27 cellular contexts compared by ENCODE assay signal in the genomic region with DNA sequence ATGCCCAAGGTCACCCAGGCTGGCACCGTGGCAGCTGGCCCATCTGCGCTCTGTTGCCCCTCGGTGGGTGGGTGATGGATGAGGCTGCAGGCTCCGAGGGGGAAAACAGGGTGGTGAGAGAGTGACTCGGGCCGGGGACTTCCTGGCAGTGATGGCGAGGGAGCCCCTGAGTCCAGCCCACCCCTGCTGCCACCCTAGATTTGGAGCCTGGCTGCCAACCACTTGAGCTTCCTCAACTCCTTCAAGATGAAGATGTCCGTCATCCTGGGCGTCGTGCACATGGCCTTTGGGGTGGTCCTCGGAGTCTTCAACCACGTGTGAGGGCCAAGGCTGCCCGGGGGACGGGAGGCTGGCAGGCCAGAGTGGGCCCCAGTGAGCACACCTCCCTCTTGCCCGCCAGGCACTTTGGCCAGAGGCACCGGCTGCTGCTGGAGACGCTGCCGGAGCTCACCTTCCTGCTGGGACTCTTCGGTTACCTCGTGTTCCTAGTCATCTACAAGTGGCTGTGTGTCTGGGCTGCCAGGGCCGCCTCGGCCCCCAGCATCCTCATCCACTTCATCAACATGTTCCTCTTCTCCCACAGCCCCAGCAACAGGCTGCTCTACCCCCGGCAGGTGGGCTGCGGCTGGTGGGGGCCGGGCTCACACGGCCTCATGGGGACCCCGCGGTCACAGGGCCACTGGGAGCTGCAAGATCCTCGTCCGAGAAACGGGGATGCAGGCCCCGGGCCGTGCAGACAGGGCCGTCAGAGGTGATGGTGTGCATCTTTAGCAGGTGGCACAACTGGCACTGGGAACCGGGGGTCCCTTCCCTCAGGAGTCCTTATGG. TPM values are rescaled to one million over a fixed set of nuclear protein-coding genes. Genes with fewer than 3 reads are reported as not detected.
DNase-seq lines count a peak whose midpoint lies in the region; ATAC-seq and TF ChIP-seq lines count a peak whose summit lies in the region.
"Had no signal": no experiment of that assay in that cellular context is flagged by ENCODE, and none has a peak within 500 bp of the region (broad histone marks: within the 10 kb centered on the region; RNA-seq: fewer than 3 reads in every experiment).

No MANE protein-coding gene starts in this region.

- H3K4me3 Mint-ChIP-seq in endodermal cell: no peak overlapping the region
- H3K4me3 Mint-ChIP-seq in Caco-2 (ENCODE audit: unreplicated experiment): no peak overlapping the region
- H3K4me3 Mint-ChIP-seq: activated CD8-positive, alpha-beta T cell treated with anti-CD3 and anti-CD28 coated beads for 36 hours; activated naive CD8-positive, alpha-beta T cell; activated T-helper 17 cell treated with anti-CD3 and anti-CD28 coated beads, Interleukin-2, amount 50 U/mL, for 72 hours; effector memory CD8-positive, alpha-beta T cell; IgD-negative memory B cell had no signal

- H3K27me3 ChIP-seq in Karpas-422 (ENCODE audit: low read length) (no peaks in the 10 kb centered on the region), endodermal cell (ENCODE audit: control insufficient read depth, insufficient read depth, low read length, poor library complexity, severe bottlenecking) (no peaks in the 10 kb centered on the region), upper lobe of right lung (no peaks in the 10 kb centered on the region), Caco-2 (replicated peaks; ENCODE audit: control insufficient read depth, insufficient read depth, low read length) (no peaks in the 10 kb centered on the region), lower lobe of right lung (ENCODE audit: low read depth) (no peaks in the 10 kb centered on the region)
- H3K27me3 ChIP-seq: colonic mucosa, transverse colon had no signal

- DNase-seq in Right ventricle myocardium inferior (ENCODE audit: missing footprints) (peak; percentile 57), cardiac septum (ENCODE audit: low spot score) (no peak), Karpas-422 (peak; percentile 34), endodermal cell (peak; percentile 39), upper lobe of right lung (peak; percentile 62), ureter (ENCODE audit: low spot score) (no peak), Caco-2 (no peak), lower lobe of right lung (no peak)
- DNase-seq: activated CD4-positive, alpha-beta T cell treated with anti-CD3 and anti-CD28 coated beads for 1 hour; activated CD8-positive, alpha-beta memory T cell treated with anti-CD3 and anti-CD28 coated beads, Interleukin-2, amount 50 U/mL, for 48 hours; activated CD8-positive, alpha-beta T cell treated with anti-CD3 and anti-CD28 coated beads for 36 hours; colonic mucosa; effector memory CD8-positive, alpha-beta T cell; erythroblast; mesendoderm; NCI-H1048; NCI-H1694 treated with DMSO at 0.1 percent for 48 hours; NCI-H82; stimulated activated CD4-positive, alpha-beta T cell treated with anti-CD3 and anti-CD28 coated beads, Interleukin-12 subunit alpha, Interleukin-12 subunit beta, amount 100 ng/mL, for 4 hours; stimulated activated CD4-positive, alpha-beta T cell treated with anti-CD3 and anti-CD28 coated beads, Interleukin-4, amount 100 ng/mL, for 1 hour; transverse colon had no signal

- H2AFZ ChIP-seq in Karpas-422 (ENCODE audit: low read length): no peak overlapping the region
- H2AFZ ChIP-seq: parathyroid adenoma had no signal

- TF ChIP-seq CTCF in endodermal cell (conservative IDR thresholded peaks at IDR 0.05) (no peak), upper lobe of right lung (IDR thresholded peaks at IDR 0.05) (no peak), Caco-2 (IDR thresholded peaks at IDR 0.05; ENCODE audit: insufficient read depth in 1 of 2, low read depth in 1 of 2, low read length in 1 of 2, severe bottlenecking in 1 of 2, unreplicated experiment in 1 of 2) (no peak), lower lobe of right lung (IDR thresholded peaks at IDR 0.05) (no peak)

- no peak overlapping the region for H3K4me2 ChIP-seq in Karpas-422 (ENCODE audit: low read depth, low read length, poor library complexity, severe bottlenecking)

- H3K27me3 Mint-ChIP-seq in endodermal cell (ENCODE audit: insufficient read depth) (no peaks in the 10 kb centered on the region), Caco-2 (ENCODE audit: insufficient read depth, unreplicated experiment) (no peaks in the 10 kb centered on the region)
- H3K27me3 Mint-ChIP-seq: activated CD8-positive, alpha-beta T cell treated with anti-CD3 and anti-CD28 coated beads for 36 hours; activated naive CD8-positive, alpha-beta T cell; activated T-helper 17 cell treated with anti-CD3 and anti-CD28 coated beads, Interleukin-2, amount 50 U/mL, for 72 hours; effector memory CD8-positive, alpha-beta T cell; IgD-negative memory B cell had no signal

- no peak for ATAC-seq in Right ventricle myocardium inferior
- no peak for ATAC-seq in upper lobe of right lung
- no peak for ATAC-seq in lower lobe of right lung
- ATAC-seq: activated CD8-positive, alpha-beta T cell treated with anti-CD3 and anti-CD28 coated beads for 36 hours; activated T-helper 17 cell treated with anti-CD3 and anti-CD28 coated beads, Interleukin-2, amount 50 U/mL, for 72 hours; effector memory CD8-positive, alpha-beta T cell had no signal

- POLR2A ChIA-PET in Caco-2 (lab: Charles Lee): no interaction called here

- H3K4me1 ChIP-seq in Karpas-422 (ENCODE audit: low read length) (no peaks in the 10 kb centered on the region), endodermal cell (ENCODE audit: control insufficient read depth, insufficient read depth, low read length) (no peaks in the 10 kb centered on the region), upper lobe of right lung (no peaks in the 10 kb centered on the region), Caco-2 (no peaks in the 10 kb centered on the region), lower lobe of right lung (no peaks in the 10 kb centered on the region)
- H3K4me1 ChIP-seq: colonic mucosa, HAP-1, parathyroid adenoma, transverse colon had no signal

- H4K20me1 ChIP-seq in Karpas-422 (ENCODE audit: insufficient read depth, low read depth, low read length): no peaks in the 10 kb centered on the region; the same call in 1 of the 2 replicates

- WGBS in endodermal cell (ENCODE audit: insufficient coverage in 1 of 2, insufficient read length in 1 of 2), 2 experiments: 89 to 92% methylated on average over 18 to 35 of the region's 35 CpGs

- H3K79me2 ChIP-seq in Karpas-422 (ENCODE audit: low read length): no peaks in the 10 kb centered on the region
- H3K79me2 ChIP-seq: parathyroid adenoma had no signal

- 0 out of 2 replicates have a peak, but pooled peaks cover 3% of the 10 kb centered on the region for H3K36me3 ChIP-seq in Karpas-422 (ENCODE audit: insufficient read depth, low read length)
- H3K36me3 ChIP-seq in endodermal cell (ENCODE audit: control insufficient read depth, insufficient read depth, low read length): no peaks in the 10 kb centered on the region
- peaks cover 72% of the 10 kb centered on the region for H3K36me3 ChIP-seq in upper lobe of right lung
- 0 out of 2 replicates have a peak, but pooled peaks cover 2% of the 10 kb centered on the region for H3K36me3 ChIP-seq in Caco-2 (ENCODE audit: control insufficient read depth, insufficient read depth, low read length)
- peaks cover 97% of the 10 kb centered on the region for H3K36me3 ChIP-seq in lower lobe of right lung

- H3K4me3 ChIP-seq in Karpas-422 (ENCODE audit: low read length) (no peak overlapping the region), endodermal cell (ENCODE audit: low read length) (no peak overlapping the region), upper lobe of right lung (no peak overlapping the region), Caco-2 (ENCODE audit: low read depth, low read length) (no peak overlapping the region), lower lobe of right lung (no peak overlapping the region)
- H3K4me3 ChIP-seq: colonic mucosa, HAP-1, transverse colon had no signal

- peaks cover 7% of the 10 kb centered on the region for H3K36me3 Mint-ChIP-seq in endodermal cell (ENCODE audit: low read depth)
- H3K36me3 Mint-ChIP-seq in Caco-2 (ENCODE audit: insufficient read depth, unreplicated experiment): peaks cover 34% of the 10 kb centered on the region
- H3K36me3 Mint-ChIP-seq: activated naive CD8-positive, alpha-beta T cell; IgD-negative memory B cell had no signal

- H3K27ac Mint-ChIP-seq in endodermal cell (no peak overlapping the region), Caco-2 (ENCODE audit: unreplicated experiment) (no peak overlapping the region)
- H3K27ac Mint-ChIP-seq: activated CD8-positive, alpha-beta T cell treated with anti-CD3 and anti-CD28 coated beads for 36 hours; activated naive CD8-positive, alpha-beta T cell; activated T-helper 17 cell treated with anti-CD3 and anti-CD28 coated beads, Interleukin-2, amount 50 U/mL, for 72 hours; IgD-negative memory B cell had no signal

- H3K9me2 ChIP-seq in Karpas-422 (replicated peaks; ENCODE audit: insufficient read depth, low read length): no peaks in the 10 kb centered on the region

- H3K9me3 ChIP-seq in Karpas-422 (ENCODE audit: low read length) (no peaks in the 10 kb centered on the region), endodermal cell (ENCODE audit: control insufficient read depth, low read length) (no peaks in the 10 kb centered on the region), upper lobe of right lung (no peaks in the 10 kb centered on the region), Caco-2 (no peaks in the 10 kb centered on the region), lower lobe of right lung (no peaks in the 10 kb centered on the region)
- H3K9me3 ChIP-seq: colonic mucosa, HAP-1, transverse colon had no signal

- H3K9me3 Mint-ChIP-seq in endodermal cell (no peaks in the 10 kb centered on the region), Caco-2 (ENCODE audit: unreplicated experiment) (no peaks in the 10 kb centered on the region)
- H3K9me3 Mint-ChIP-seq: activated CD8-positive, alpha-beta T cell treated with anti-CD3 and anti-CD28 coated beads for 36 hours; activated T-helper 17 cell treated with anti-CD3 and anti-CD28 coated beads, Interleukin-2, amount 50 U/mL, for 72 hours; effector memory CD8-positive, alpha-beta T cell; IgD-negative memory B cell had no signal

- peaks cover 6% of the 10 kb centered on the region for H3K4me1 Mint-ChIP-seq in endodermal cell
- H3K4me1 Mint-ChIP-seq in Caco-2 (ENCODE audit: low read depth, unreplicated experiment): no peaks in the 10 kb centered on the region
- H3K4me1 Mint-ChIP-seq: activated T-helper 17 cell treated with anti-CD3 and anti-CD28 coated beads, Interleukin-2, amount 50 U/mL, for 72 hours had no signal

- CTCF ChIA-PET in Caco-2 (lab: Charles Lee): no interaction called here

- H3K27ac ChIP-seq in Karpas-422 (ENCODE audit: low read length) (no peak overlapping the region), endodermal cell (ENCODE audit: low read depth, low read length) (no peak overlapping the region), upper lobe of right lung (no peak overlapping the region), lower lobe of right lung (no peak overlapping the region)
- H3K27ac ChIP-seq: colonic mucosa, parathyroid adenoma, transverse colon had no signal

- no TSS peak for BruUV-seq in Caco-2 (replicated peaks; lab: Mats Ljungman, UMichigan)

- H3K9ac ChIP-seq in Karpas-422 (ENCODE audit: low read length) (no peak overlapping the region), endodermal cell (ENCODE audit: extremely low read depth, low read length, poor library complexity, severe bottlenecking) (no peak overlapping the region)
- H3K9ac ChIP-seq: parathyroid adenoma had no signal

- intact Hi-C loops in Right ventricle myocardium inferior (cut with DNase I): no loop called here
- intact Hi-C loops in cardiac septum (cut with DNase I): no loop called here
- intact Hi-C loops in upper lobe of right lung (cut with DNase I): no loop called here
- intact Hi-C loops in Caco-2 (cut with micrococcal nuclease; ENCODE audit: unreplicated experiment): no loop called here
- intact Hi-C loops in lower lobe of right lung (cut with DNase I): no loop called here

RNA-seq across cellular contexts. Expression of a gene that starts 10.1 kb away (rescaled TPM):
- total RNA-seq in Right ventricle myocardium inferior (30.4 TPM), cardiac septum (26.5 TPM), endodermal cell (10 to 100 TPM; 61.6 to 70.4 TPM), upper lobe of right lung (216 TPM), ureter (134 TPM), Caco-2 (2022) (2.7 and 2.8 TPM in 2 replicates), lower lobe of right lung (276 TPM)
- total RNA-seq in Karpas-422 (2014; rRNA removed; shearing (Covaris generic); ENCODE audit: low replicate concordance): 47.7 and 82.3 TPM in 2 replicates
- polyA plus RNA-seq in endodermal cell (2013, experiment 1 of 2): 19.0 TPM
- 18.5 TPM for polyA plus RNA-seq in endodermal cell (2013, experiment 2 of 2)

RNA-seq across cellular contexts. Expression of a gene that starts 18.4 kb away (rescaled TPM):
- total RNA-seq in Right ventricle myocardium inferior (479 TPM), cardiac septum (315 TPM), endodermal cell (100 to 1,000 TPM; 150 to 168 TPM), upper lobe of right lung (118 TPM), ureter (172 TPM), Caco-2 (2022) (309 and 334 TPM in 2 replicates), lower lobe of right lung (95.5 TPM)
- 159 and 231 TPM in 2 replicates for total RNA-seq in Karpas-422 (2014; rRNA removed; shearing (Covaris generic); ENCODE audit: low replicate concordance)
- polyA plus RNA-seq in endodermal cell (2013, experiment 1 of 2): 151 TPM
- polyA plus RNA-seq in endodermal cell (2013, experiment 2 of 2): 145 TPM

RNA-seq across cellular contexts. Expression of a gene that starts 38.8 kb away (rescaled TPM):
- total RNA-seq in Right ventricle myocardium inferior (3.5 TPM), cardiac septum (5.1 TPM), endodermal cell (under 1 TPM in 1 of 2 donors, not detected in 1; 0.11 TPM), upper lobe of right lung (95.9 TPM), ureter (25.4 TPM), Caco-2 (2022) (8.2 and 9.1 TPM in 2 replicates), lower lobe of right lung (104 TPM)
- total RNA-seq in Karpas-422 (2014; rRNA removed; shearing (Covaris generic); ENCODE audit: low replicate concordance): 0.40 TPM in 1 of 2 replicates, not detected in the other
- polyA plus RNA-seq in endodermal cell (2013, experiment 1 of 2): 0.64 TPM
- 0.41 TPM for polyA plus RNA-seq in endodermal cell (2013, experiment 2 of 2)
- polyA plus RNA-seq: neural cell had no signal

RNA-seq across cellular contexts. Expression of a gene that starts 45.0 kb away (rescaled TPM):
- total RNA-seq in Right ventricle myocardium inferior (9.0 TPM), cardiac septum (5.3 TPM), endodermal cell (10 to 100 TPM; 27.1 to 32.0 TPM), upper lobe of right lung (79.5 TPM), ureter (98.3 TPM), Caco-2 (2022) (26.5 and 29.3 TPM in 2 replicates), lower lobe of right lung (121 TPM)
- total RNA-seq in Karpas-422 (2014; rRNA removed; shearing (Covaris generic); ENCODE audit: low replicate concordance): 71.1 and 112 TPM in 2 replicates
- 13.6 TPM for polyA plus RNA-seq in endodermal cell (2013, experiment 1 of 2)
- 10.8 TPM for polyA plus RNA-seq in endodermal cell (2013, experiment 2 of 2)

Comparison
In these comparisons a context has a peak if more than half of its experiments do, and no peak if none do; other contexts are left out.
1. DNase-seq: peak in Right ventricle myocardium inferior (single experiment), Karpas-422 (single experiment), endodermal cell (single experiment) and upper lobe of right lung (single experiment); none in cardiac septum (single experiment), ureter (single experiment), Caco-2 (0 of 2) and lower lobe of right lung (single experiment).